ENCODE assay signal across 9 cellular contexts in the genomic region with DNA sequence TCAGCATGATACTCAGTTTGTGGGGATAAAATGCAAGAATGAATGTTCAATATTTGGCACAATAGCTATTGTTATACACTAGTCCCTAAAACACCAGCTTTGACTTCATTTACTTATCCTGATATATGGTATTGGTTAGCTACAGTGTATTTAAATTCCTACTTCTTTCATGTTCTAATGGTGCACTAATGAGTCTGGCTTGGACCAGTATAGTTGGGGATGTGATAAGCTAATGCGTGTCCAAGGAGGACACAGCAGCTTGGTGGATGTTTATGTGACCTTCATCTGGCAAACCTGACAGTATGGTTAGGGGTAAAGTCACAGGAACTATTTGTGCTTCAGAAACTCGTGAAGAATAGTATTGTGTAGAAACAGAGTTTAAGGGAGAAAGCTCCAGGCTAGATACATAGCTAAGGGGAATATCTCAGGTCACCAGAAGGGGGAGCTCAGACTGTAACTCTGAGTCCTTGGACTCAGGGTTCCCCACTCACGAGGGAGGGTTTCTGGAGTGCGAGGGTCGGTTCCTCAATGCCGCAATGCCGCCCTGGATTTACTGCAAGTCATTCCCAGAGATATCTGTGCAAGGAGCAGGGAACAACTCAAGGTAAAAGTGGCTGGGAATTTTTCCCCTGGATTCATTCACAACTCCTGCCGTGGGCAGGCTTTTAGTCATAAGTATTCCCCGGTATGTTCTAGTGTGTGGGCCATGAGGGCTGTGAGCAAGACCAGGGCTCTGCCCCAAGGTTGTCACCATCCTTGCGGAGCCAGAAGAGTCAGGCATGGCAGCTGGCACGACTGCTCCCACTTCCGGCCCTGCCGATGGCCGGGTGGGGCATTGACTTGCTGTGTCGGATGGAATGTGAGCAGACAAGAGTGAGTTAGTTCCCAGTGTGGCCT. TPM values are rescaled to one million over a fixed set of nuclear protein-coding genes. Genes with fewer than 3 reads are reported as not detected.
DNase-seq lines count a peak whose midpoint lies in the region; ATAC-seq and TF ChIP-seq lines count a peak whose summit lies in the region.
"Had no signal": no experiment of that assay in that cellular context is flagged by ENCODE, and none has a peak within 500 bp of the region (broad histone marks: within the 10 kb centered on the region; RNA-seq: fewer than 3 reads in every experiment).

No MANE protein-coding gene starts in this region.

- POLR2A ChIA-PET in Caco-2 (lab: Charles Lee): interaction anchor here (0.6 kb wide), 1 partner anchor 884 kb away, joined by 3 read pairs; no protein-coding TSS in a partner anchor

- peak; percentile 70 for ATAC-seq in GM21367 (IDR thresholded peaks at IDR 0.05; ENCODE audit: unreplicated experiment)
- ATAC-seq in GM18870 (IDR thresholded peaks at IDR 0.05; ENCODE audit: unreplicated experiment): no peak
- no peak for ATAC-seq in HG02840 (IDR thresholded peaks at IDR 0.05; ENCODE audit: low FRiP score, unreplicated experiment)

- no TSS peak for BruUV-seq in Caco-2 (replicated peaks; lab: Mats Ljungman, UMichigan)

- H3K4me3 ChIP-seq in Caco-2 (ENCODE audit: low read depth, low read length): no peak overlapping the region
- H3K4me3 ChIP-seq: SJSA1 had no signal

- no peaks in the 10 kb centered on the region for H3K4me1 Mint-ChIP-seq in Caco-2 (ENCODE audit: low read depth, unreplicated experiment)

- no peaks in the 10 kb centered on the region for H3K36me3 ChIP-seq in Caco-2 (ENCODE audit: control insufficient read depth, insufficient read depth, low read length)
- H3K36me3 ChIP-seq: SJSA1 had no signal

- DNase-seq in Caco-2: peak; percentile 65 to 70
- peak; percentile 9 for DNase-seq in NCI-H69 (lab: John Stamatoyannopoulos, UW)
- peak; percentile 59 for DNase-seq in astrocyte of the hippocampus (ENCODE audit: low read depth, low spot score)
- DNase-seq in inferior parietal cortex (ENCODE audit: extremely low spot score): peak; percentile 48
- peak; percentile 56 for DNase-seq in stimulated activated CD8-positive, alpha-beta memory T cell treated with anti-CD3 and anti-CD28 coated beads, Interleukin-4, amount 100 ng/mL, for 48 hours

- peaks cover 6% of the 10 kb centered on the region for H3K36me3 Mint-ChIP-seq in Caco-2 (ENCODE audit: insufficient read depth, unreplicated experiment)

- H3K27me3 Mint-ChIP-seq in Caco-2 (ENCODE audit: insufficient read depth, unreplicated experiment): no peaks in the 10 kb centered on the region

- intact Hi-C loops in Caco-2 (cut with micrococcal nuclease; ENCODE audit: unreplicated experiment): loop anchor here (1.0 to 5.0 kb wide), 2 partner anchors 234 to 436 kb away; no protein-coding TSS in a partner anchor

- no peaks in the 10 kb centered on the region for H3K9me3 ChIP-seq in Caco-2
- H3K9me3 ChIP-seq: SJSA1 had no signal

- no peaks in the 10 kb centered on the region for H3K9me3 Mint-ChIP-seq in Caco-2 (ENCODE audit: unreplicated experiment)

- H3K4me3 Mint-ChIP-seq in Caco-2 (ENCODE audit: unreplicated experiment): no peak overlapping the region

- H3K4me1 ChIP-seq in Caco-2: peaks cover 17% of the 10 kb centered on the region

- CTCF ChIA-PET in Caco-2 (lab: Charles Lee): interaction anchor here (0.7 to 3.0 kb wide), 10 partner anchors 14 to 234 kb away, joined by 3 to 65 read pairs (median 6); partner anchors contain the start of gene IL1R2

- peak; percentile 71 to 73 for TF ChIP-seq CTCF in Caco-2 (IDR thresholded peaks at IDR 0.05; ENCODE audit: insufficient read depth in 1 of 2, low read depth in 1 of 2, low read length in 1 of 2, severe bottlenecking in 1 of 2, unreplicated experiment in 1 of 2)

- no peak overlapping the region for H3K27ac Mint-ChIP-seq in Caco-2 (ENCODE audit: unreplicated experiment)

- no peaks in the 10 kb centered on the region for H3K27me3 ChIP-seq in Caco-2 (replicated peaks; ENCODE audit: control insufficient read depth, insufficient read depth, low read length)
- H3K27me3 ChIP-seq: SJSA1 had no signal

RNA-seq across cellular contexts. Expression of gene IL1R2, which starts 14.5 kb away (rescaled TPM):
- total RNA-seq in Caco-2 (2022): 10.1 and 15.5 TPM in 2 replicates
- total RNA-seq: SJSA1 had no signal

Comparison
In these comparisons a context has a peak if more than half of its experiments do, and no peak if none do; other contexts are left out.
1. DNase-seq: peak in every context shown above with its lines; median percentile 68 in Caco-2; 59 in astrocyte of the hippocampus; 56 in stimulated activated CD8-positive, alpha-beta memory T cell treated with anti-CD3 and anti-CD28 coated beads, Interleukin-4, amount 100 ng/mL, for 48 hours; 48 in inferior parietal cortex; 9 in NCI-H69.